ENCODE assay signal across 1 cellular context in genomic region chr5:128092144-128092543, GRCh38.
TF ChIP-seq lines count a peak whose summit lies in the region.

No MANE protein-coding gene starts in this region.

TF ChIP-seq in GM23338, 12 proteins besides CTCF, POLR2A, EP300 and RAD21 (continued from another document):
- no peak for TF ChIP-seq ZNF462 (CRISPR knock-in tag; IDR thresholded peaks at IDR 0.05)
